Comparison of ENCODE assay signal across 11 cellular contexts in genomic region chr16:88548131-88548874, GRCh38.
"Had no signal": no experiment of that assay in that cellular context is flagged by ENCODE, and none has a peak within 500 bp of the region (broad histone marks: within the 10 kb centered on the region; RNA-seq: fewer than 3 reads in every experiment).

No MANE protein-coding gene starts in this region.

- H3K4me3 ChIP-seq: adrenal gland, transverse colon had no signal

- ATAC-seq: esophagus mucosa had no signal

- H3K4me1 ChIP-seq: adrenal gland, parathyroid adenoma had no signal

- H3K36me3 ChIP-seq: adrenal gland, transverse colon, WERI-Rb-1 had no signal

- H2AFZ ChIP-seq: parathyroid adenoma had no signal

- H3K9ac ChIP-seq: parathyroid adenoma had no signal

- DNase-seq: activated CD4-positive, alpha-beta memory T cell treated with anti-CD3 and anti-CD28 coated beads for 36 hours; activated effector memory CD4-positive, alpha-beta T cell treated with anti-CD3 and anti-CD28 coated beads, Interleukin-2, amount 50 U/mL, for 16 hours; activated T-cell treated with anti-CD3 and anti-CD28 coated beads, Interleukin-2, amount 50 U/mL, for 24 hours; adrenal gland; islet precursor cell; stimulated activated CD4-positive, alpha-beta T cell treated with anti-CD3 and anti-CD28 coated beads, Interleukin-2, amount 100 ng/mL, for 48 hours; stimulated activated naive CD4-positive, alpha-beta T cell; transverse colon; WERI-Rb-1 had no signal

- H3K27ac ChIP-seq: adrenal gland, parathyroid adenoma, transverse colon, WERI-Rb-1 had no signal
